Comparison of ENCODE assay signal across 27 cellular contexts in genomic region chr21:41604583-41605041, GRCh38.
A peak's percentile ranks its signal among the peaks of the same experiment; 100 is the strongest.
DNase-seq lines count a peak whose midpoint lies in the region; ATAC-seq and TF ChIP-seq lines count a peak whose summit lies in the region.
"Had no signal": no experiment of that assay in that cellular context is flagged by ENCODE, and none has a peak within 500 bp of the region (broad histone marks: within the 10 kb centered on the region; RNA-seq: fewer than 3 reads in every experiment).

No MANE protein-coding gene starts in this region.

- H3K79me1 ChIP-seq in IMR-90 (ENCODE audit: low read depth in 1 of 2, low read length in 2 of 2) = no peaks in the 10 kb centered on the region

- no peak overlapping the region for H2AK5ac ChIP-seq in IMR-90 (ENCODE audit: low read depth, low read length)

- no peak overlapping the region for H3K27ac ChIP-seq in IMR-90 (ENCODE audit: insufficient read depth, low read length)
- H3K27ac ChIP-seq: adrenal gland, body of pancreas, vagina had no signal

- no peak for ATAC-seq in IMR-90 (ENCODE audit: low read depth)
- ATAC-seq: body of pancreas, Right ventricle myocardium inferior had no signal

- H2BK120ac ChIP-seq in IMR-90 (ENCODE audit: low read depth, low read length) = no peak overlapping the region

- no peak overlapping the region for H3K14ac ChIP-seq in IMR-90 (replicated peaks; ENCODE audit: low read depth, low read length)

- CTCF ChIA-PET in Caco-2 (lab: Charles Lee) = interaction anchor here (0.6 to 1.6 kb wide), 5 partner anchors 12 to 322 kb away, joined by 3 to 13 read pairs (median 4); partner anchors contain the start of gene TMPRSS2
- CTCF ChIA-PET in IMR-90 (lab: Yijun Ruan, JAX) = interaction anchor here (0.5 to 2.0 kb wide), 2 partner anchors 213 to 321 kb away, joined by 5 to 9 read pairs; no protein-coding TSS in a partner anchor
- CTCF ChIA-PET in MCF 10A (lab: Yijun Ruan, JAX) = interaction anchor here (0.6 to 1.1 kb wide), 2 partner anchors 41 to 503 kb away, joined by 3 read pairs; no protein-coding TSS in a partner anchor

- H3K27me3 ChIP-seq in Caco-2 (replicated peaks; ENCODE audit: control insufficient read depth, insufficient read depth, low read length) (no peaks in the 10 kb centered on the region), IMR-90 (ENCODE audit: control insufficient read depth, insufficient read depth, low read length) (peaks cover 22% of the 10 kb centered on the region)
- H3K27me3 ChIP-seq: adrenal gland, body of pancreas, vagina had no signal

- H3K23ac ChIP-seq in IMR-90 (ENCODE audit: low read depth, low read length) = no peak overlapping the region

- no peaks in the 10 kb centered on the region for H3K9me3 ChIP-seq in Caco-2
- no peaks in the 10 kb centered on the region for H3K9me3 ChIP-seq in IMR-90 (ENCODE audit: control insufficient read depth, insufficient read depth, low read length)
- H3K9me3 ChIP-seq: adrenal gland, body of pancreas, vagina had no signal

- POLR2A ChIA-PET in Caco-2 (lab: Charles Lee) (no interaction called here), IMR-90 (lab: Charles Lee; ENCODE audit: unreplicated experiment) (no interaction called here), MCF 10A (lab: Yijun Ruan, JAX) (no interaction called here)

- no peak overlapping the region for H3K9ac ChIP-seq in IMR-90 (ENCODE audit: low read depth, low read length)

- no peak overlapping the region for H4K8ac ChIP-seq in IMR-90 (ENCODE audit: low read depth in 2 of 2, low read length in 2 of 2)

- in situ Hi-C loops in IMR-90 (cut with MboI; ENCODE audit: low sequenced_read_pairs) = no loop called here

- DNase-seq in Caco-2 = no peak
- peak; percentile 7 for DNase-seq in IMR-90
- peak; percentile 63 for DNase-seq in iPS-NIHi11 (ENCODE audit: low spot score)
- DNase-seq in retina = peak; percentile 25
- DNase-seq in MV-4-11 (lab: John Stamatoyannopoulos, UW) = no peak
- no peak for DNase-seq in MCF 10A (ENCODE audit: unreplicated experiment)
- DNase-seq in activated T-cell treated with anti-CD3 and anti-CD28 coated beads, Interleukin-2, amount 50 U/mL, for 1 hour = no peak
- no peak for DNase-seq in 8988T
- DNase-seq: activated CD4-positive, alpha-beta T cell treated with anti-CD3 and anti-CD28 coated beads, Interleukin-2, amount 50 U/mL, for 4 hours; activated naive CD4-positive, alpha-beta T cell treated with anti-CD3 and anti-CD28 coated beads for 36 hours; adrenal gland; body of pancreas; CD8-positive, alpha-beta memory T cell; DMS153; GF-D8; Kasumi-1; kidney glomerular epithelial cell; mammary epithelial cell; NCI-H1694; NCI-H2171 treated with DMSO at 0.1 percent for 48 hours; NCI-H524; T1000 had no signal

- dilution Hi-C loops in IMR-90 (cut with HindIII; ENCODE audit: low sequenced_read_pairs, unreplicated experiment) = no loop called here

- H2AK9ac ChIP-seq in IMR-90 (replicated peaks; ENCODE audit: low read depth, low read length, poor library complexity) = no peak overlapping the region

- no peak overlapping the region for H3K4me3 Mint-ChIP-seq in Caco-2 (ENCODE audit: unreplicated experiment)
- H3K4me3 Mint-ChIP-seq in MCF 10A (ENCODE audit: unreplicated experiment) = no peak overlapping the region
- H3K4me3 Mint-ChIP-seq: activated naive CD4-positive, alpha-beta T cell treated with anti-CD3 and anti-CD28 coated beads for 36 hours; activated T-helper 1 cell treated with anti-CD3 and anti-CD28 coated beads, Interleukin-12 subunit alpha, Interleukin-12 subunit beta, Interleukin-2, Interleukin-4 antibody, amounts not matched to agents 30 ng/mL and 10 ng/mL and 1 ng/mL, durations not matched to agents 14 hours and 24 hours and 36 hours; B cell; CD8-positive, alpha-beta memory T cell; stimulated activated naive CD8-positive, alpha-beta T cell treated with anti-CD3 and anti-CD28 coated beads, Interleukin-15, Interleukin-2, amounts not matched to agents 100 ng/mL and 50 ng/mL, for 24 hours had no signal

- no peaks in the 10 kb centered on the region for H3K9me1 ChIP-seq in IMR-90 (ENCODE audit: insufficient read depth, low read length)

- H3K4me3 ChIP-seq in Caco-2 (ENCODE audit: low read depth, low read length) (no peak overlapping the region), IMR-90 (ENCODE audit: insufficient read depth, low read depth, low read length) (no peak overlapping the region)
- H3K4me3 ChIP-seq: adrenal gland, body of pancreas, vagina had no signal

- H3K4me1 ChIP-seq in Caco-2 (peaks cover 43% of the 10 kb centered on the region), IMR-90 (ENCODE audit: control insufficient read depth, insufficient read depth, low read length) (no peaks in the 10 kb centered on the region)
- H3K4me1 ChIP-seq: adrenal gland had no signal

- BruUV-seq in Caco-2 (replicated peaks; lab: Mats Ljungman, UMichigan) (no TSS peak), IMR-90 (replicated peaks; lab: Mats Ljungman, UMichigan) (no TSS peak), MCF 10A (replicated peaks; lab: Mats Ljungman, UMichigan) (no TSS peak)

- intact Hi-C loops in Caco-2 (cut with micrococcal nuclease; ENCODE audit: unreplicated experiment) = loop anchor here (5.0 kb wide), 1 partner anchor 77 kb away; no protein-coding TSS in a partner anchor
- intact Hi-C loops in IMR-90 (cut with micrococcal nuclease) = no loop called here
- intact Hi-C loops in MCF 10A (cut with micrococcal nuclease) = no loop called here

- H3K36me3 Mint-ChIP-seq in Caco-2 (ENCODE audit: insufficient read depth, unreplicated experiment) (no peaks in the 10 kb centered on the region), MCF 10A (ENCODE audit: insufficient read depth, unreplicated experiment) (no peaks in the 10 kb centered on the region)
- H3K36me3 Mint-ChIP-seq: CD8-positive, alpha-beta memory T cell had no signal

- no peak overlapping the region for H3K18ac ChIP-seq in IMR-90 (ENCODE audit: low read depth, low read length)

- H3K27me3 Mint-ChIP-seq in Caco-2 (ENCODE audit: insufficient read depth, unreplicated experiment) = no peaks in the 10 kb centered on the region
- H3K27me3 Mint-ChIP-seq in MCF 10A (ENCODE audit: insufficient read depth, unreplicated experiment) = peaks cover 12% of the 10 kb centered on the region

- WGBS in IMR-90 (ENCODE audit: extremely low coverage in 2 of 2, insufficient read length in 1 of 2), 2 experiments = 69% methylated on average over 5 of the region's 12 CpGs; no CpG with 5 or more reads in 1 of the 2 experiments

- no peaks in the 10 kb centered on the region for H4K20me1 ChIP-seq in IMR-90 (ENCODE audit: insufficient read depth, low read length)

- no peak overlapping the region for H2AFZ ChIP-seq in IMR-90 (replicated peaks; ENCODE audit: low read length, poor library complexity)

- no peak overlapping the region for H4K91ac ChIP-seq in IMR-90 (ENCODE audit: insufficient read depth, low read depth, low read length)

- no peak overlapping the region for H2BK15ac ChIP-seq in IMR-90 (ENCODE audit: low read depth, low read length)

- no peak overlapping the region for H3K4me2 ChIP-seq in IMR-90 (ENCODE audit: low read depth, low read length)

- H4K5ac ChIP-seq in IMR-90 (ENCODE audit: low read depth, low read length) = no peak overlapping the region

- no peak for TF ChIP-seq POLR2A in IMR-90 (IDR thresholded peaks at IDR 0.05; ENCODE audit: low read depth, low read length)

- H3K4me1 Mint-ChIP-seq in Caco-2 (ENCODE audit: low read depth, unreplicated experiment) = peaks cover 33% of the 10 kb centered on the region
- peaks cover 6% of the 10 kb centered on the region for H3K4me1 Mint-ChIP-seq in MCF 10A (ENCODE audit: insufficient read depth, unreplicated experiment)
- H3K4me1 Mint-ChIP-seq: B cell; CD8-positive, alpha-beta memory T cell had no signal

- TF ChIP-seq RAD21 in IMR-90 (IDR thresholded peaks at IDR 0.05; ENCODE audit: low read length) = no peak

- H2BK20ac ChIP-seq in IMR-90 (ENCODE audit: low read depth, low read length) = no peak overlapping the region

- H3K27ac Mint-ChIP-seq in Caco-2 (ENCODE audit: unreplicated experiment) = peak overlapping the region; percentile 69
- no peak overlapping the region for H3K27ac Mint-ChIP-seq in MCF 10A (ENCODE audit: low read depth, unreplicated experiment)
- H3K27ac Mint-ChIP-seq: activated naive CD4-positive, alpha-beta T cell treated with anti-CD3 and anti-CD28 coated beads for 36 hours; activated T-helper 1 cell treated with anti-CD3 and anti-CD28 coated beads, Interleukin-12 subunit alpha, Interleukin-12 subunit beta, Interleukin-2, Interleukin-4 antibody, amounts not matched to agents 30 ng/mL and 10 ng/mL and 1 ng/mL, durations not matched to agents 14 hours and 24 hours and 36 hours; B cell; CD8-positive, alpha-beta memory T cell; stimulated activated naive CD8-positive, alpha-beta T cell treated with anti-CD3 and anti-CD28 coated beads, Interleukin-15, Interleukin-2, amounts not matched to agents 100 ng/mL and 50 ng/mL, for 24 hours had no signal

- H3K9me3 Mint-ChIP-seq in Caco-2 (ENCODE audit: unreplicated experiment) (no peaks in the 10 kb centered on the region), MCF 10A (ENCODE audit: unreplicated experiment) (no peaks in the 10 kb centered on the region)
- H3K9me3 Mint-ChIP-seq: activated naive CD4-positive, alpha-beta T cell treated with anti-CD3 and anti-CD28 coated beads for 36 hours; activated T-helper 1 cell treated with anti-CD3 and anti-CD28 coated beads, Interleukin-12 subunit alpha, Interleukin-12 subunit beta, Interleukin-2, Interleukin-4 antibody, amounts not matched to agents 30 ng/mL and 10 ng/mL and 1 ng/mL, durations not matched to agents 14 hours and 24 hours and 36 hours; stimulated activated naive CD8-positive, alpha-beta T cell treated with anti-CD3 and anti-CD28 coated beads, Interleukin-15, Interleukin-2, amounts not matched to agents 100 ng/mL and 50 ng/mL, for 24 hours had no signal

- no peaks in the 10 kb centered on the region for H3K36me3 ChIP-seq in Caco-2 (ENCODE audit: control insufficient read depth, insufficient read depth, low read length)
- H3K36me3 ChIP-seq in IMR-90 (ENCODE audit: control insufficient read depth, insufficient read depth, low read length) = no peaks in the 10 kb centered on the region
- H3K36me3 ChIP-seq: adrenal gland, vagina had no signal

- no peak overlapping the region for H2BK5ac ChIP-seq in IMR-90 (ENCODE audit: low read depth, low read length, poor library complexity, severe bottlenecking)

- H3K56ac ChIP-seq in IMR-90 (ENCODE audit: extremely low read depth, insufficient read depth, low read length) = no peak overlapping the region

- TF ChIP-seq CTCF in Caco-2 (IDR thresholded peaks at IDR 0.05; ENCODE audit: insufficient read depth in 1 of 2, low read depth in 1 of 2, low read length in 1 of 2, severe bottlenecking in 1 of 2, unreplicated experiment in 1 of 2) = no peak
- no peak for TF ChIP-seq CTCF in IMR-90 (conservative IDR thresholded peaks at IDR 0.05; ENCODE audit: low read depth, low read length)
- TF ChIP-seq CTCF in MCF 10A (IDR thresholded peaks at IDR 0.05; ENCODE audit: unreplicated experiment) = no peak

- H3K4ac ChIP-seq in IMR-90 (ENCODE audit: low read depth, low read length) = no peak overlapping the region

TF ChIP-seq in IMR-90, 13 proteins besides CTCF, POLR2A, EP300 and RAD21 (continues in another document):
- TF ChIP-seq BHLHE40 (IDR thresholded peaks at IDR 0.05; ENCODE audit: low read depth, low read length) = no peak
- TF ChIP-seq RFX5 (IDR thresholded peaks at IDR 0.05; ENCODE audit: low read depth, low read length) = no peak
- no peak for TF ChIP-seq FOS (IDR thresholded peaks at IDR 0.05; ENCODE audit: low read depth, low read length)
- TF ChIP-seq RCOR1 (IDR thresholded peaks at IDR 0.05; ENCODE audit: insufficient replicate concordance, low read length) = no peak

Comparison
In these comparisons a context has a peak if more than half of its experiments do, and no peak if none do; other contexts are left out.
1. DNase-seq: peak in IMR-90 (single experiment), iPS-NIHi11 (single experiment) and retina (single experiment); none in Caco-2 (0 of 2), MV-4-11 (single experiment), MCF 10A (single experiment), activated T-cell treated with anti-CD3 and anti-CD28 coated beads, Interleukin-2, amount 50 U/mL, for 1 hour (single experiment) and 8988T (single experiment).